8 cellular contexts compared by ENCODE assay signal in genomic region chr9:136343121-136343883, GRCh38. TPM values are rescaled to one million over a fixed set of nuclear protein-coding genes. Genes with fewer than 3 reads are reported as not detected.
DNase-seq lines count a peak whose midpoint lies in the region; ATAC-seq and TF ChIP-seq lines count a peak whose summit lies in the region.
"Had no signal": no experiment of that assay in that cellular context is flagged by ENCODE, and none has a peak within 500 bp of the region (broad histone marks: within the 10 kb centered on the region; RNA-seq: fewer than 3 reads in every experiment).

No MANE protein-coding gene starts in this region.

- POLR2A ChIA-PET in MCF 10A (lab: Yijun Ruan, JAX), result interaction anchor here (0.5 to 1.0 kb wide), 2 partner anchors 20 to 343 kb away, joined by 3 to 4 read pairs; no protein-coding TSS in a partner anchor
- POLR2A ChIA-PET in activated CD8-positive, alpha-beta T cell treated with anti-CD3 and anti-CD28 coated beads, Interleukin-2, amount 10 ng/mL, durations not matched to agents 7 days and 5 days (lab: Charles Lee), result no interaction called here

- H3K4me1 Mint-ChIP-seq in MCF 10A (ENCODE audit: insufficient read depth, unreplicated experiment), result no peaks in the 10 kb centered on the region
- no peaks in the 10 kb centered on the region for H3K4me1 Mint-ChIP-seq in activated CD8-positive, alpha-beta T cell treated with anti-CD3 and anti-CD28 coated beads, Interleukin-2, amount 10 ng/mL, durations not matched to agents 7 days and 5 days (ENCODE audit: low read depth)

- no peaks in the 10 kb centered on the region for H3K36me3 ChIP-seq in breast epithelium
- H3K36me3 ChIP-seq in lower lobe of right lung, result peaks cover 10% of the 10 kb centered on the region
- H3K36me3 ChIP-seq in mucosa of descending colon (ENCODE audit: low read depth), result no peaks in the 10 kb centered on the region

- H3K4me3 Mint-ChIP-seq in MCF 10A (ENCODE audit: unreplicated experiment), result no peak overlapping the region
- no peak overlapping the region for H3K4me3 Mint-ChIP-seq in activated CD8-positive, alpha-beta T cell treated with anti-CD3 and anti-CD28 coated beads, Interleukin-2, amount 10 ng/mL, durations not matched to agents 7 days and 5 days

- peak overlapping the region; percentile 61 to 68 for H3K27ac ChIP-seq in breast epithelium
- peak overlapping the region; percentile 58 for H3K27ac ChIP-seq in lower lobe of right lung

- CTCF ChIA-PET in MCF 10A (lab: Yijun Ruan, JAX), result no interaction called here
- CTCF ChIA-PET in activated CD8-positive, alpha-beta T cell treated with anti-CD3 and anti-CD28 coated beads, Interleukin-2, amount 10 ng/mL, durations not matched to agents 7 days and 5 days (lab: Charles Lee), result no interaction called here

- no peak for TF ChIP-seq CTCF in breast epithelium (IDR thresholded peaks at IDR 0.05)
- TF ChIP-seq CTCF in MCF 10A (IDR thresholded peaks at IDR 0.05; ENCODE audit: unreplicated experiment), result no peak
- no peak for TF ChIP-seq CTCF in lower lobe of right lung (IDR thresholded peaks at IDR 0.05)
- no peak for TF ChIP-seq CTCF in mucosa of descending colon (IDR thresholded peaks at IDR 0.05)

- intact Hi-C loops in breast epithelium (cut with DNase I; ENCODE audit: low total_unique reads) (no loop called here), MCF 10A (cut with micrococcal nuclease) (no loop called here), lower lobe of right lung (cut with DNase I) (no loop called here), mucosa of descending colon (cut with DNase I, micrococcal nuclease) (no loop called here)

- H3K4me3 ChIP-seq in breast epithelium (peak overlapping the region in 2 of 3 donors; percentile 53 to 61), lower lobe of right lung (peak overlapping the region; percentile 49), mucosa of descending colon (no peak overlapping the region)

- H3K9me3 ChIP-seq in breast epithelium (no peaks in the 10 kb centered on the region), lower lobe of right lung (no peaks in the 10 kb centered on the region), mucosa of descending colon (no peaks in the 10 kb centered on the region)

- H3K4me1 ChIP-seq in breast epithelium (peaks cover 8 to 9% of the 10 kb centered on the region in 2 donors), lower lobe of right lung (peaks cover 53% of the 10 kb centered on the region), mucosa of descending colon (ENCODE audit: low read depth) (peaks cover 18% of the 10 kb centered on the region)

- H3K27ac Mint-ChIP-seq in MCF 10A (ENCODE audit: low read depth, unreplicated experiment), result no peak overlapping the region
- H3K27ac Mint-ChIP-seq in activated CD8-positive, alpha-beta T cell treated with anti-CD3 and anti-CD28 coated beads, Interleukin-2, amount 10 ng/mL, durations not matched to agents 7 days and 5 days, result no peak overlapping the region

- no TSS peak for BruUV-seq in MCF 10A (replicated peaks; lab: Mats Ljungman, UMichigan)

- H3K27me3 ChIP-seq in breast epithelium (no peaks in the 10 kb centered on the region), lower lobe of right lung (ENCODE audit: low read depth) (no peaks in the 10 kb centered on the region)

- H3K9me3 Mint-ChIP-seq in MCF 10A (ENCODE audit: unreplicated experiment), result no peaks in the 10 kb centered on the region
- H3K9me3 Mint-ChIP-seq in activated CD8-positive, alpha-beta T cell treated with anti-CD3 and anti-CD28 coated beads, Interleukin-2, amount 10 ng/mL, durations not matched to agents 7 days and 5 days (ENCODE audit: insufficient read depth), result no peaks in the 10 kb centered on the region

- peaks cover 6% of the 10 kb centered on the region for H3K36me3 Mint-ChIP-seq in MCF 10A (ENCODE audit: insufficient read depth, unreplicated experiment)
- no peaks in the 10 kb centered on the region for H3K36me3 Mint-ChIP-seq in activated CD8-positive, alpha-beta T cell treated with anti-CD3 and anti-CD28 coated beads, Interleukin-2, amount 10 ng/mL, durations not matched to agents 7 days and 5 days (ENCODE audit: low read depth)

- no peak for TF ChIP-seq POLR2A in breast epithelium (IDR thresholded peaks at IDR 0.05)

- DNase-seq in breast epithelium (ENCODE audit: low spot score in 2 of 2), result no peak
- DNase-seq in MCF 10A (ENCODE audit: unreplicated experiment), result no peak
- DNase-seq in lower lobe of right lung, result no peak
- no peak for DNase-seq in activated CD8-positive, alpha-beta T cell treated with anti-CD3 and anti-CD28 coated beads, Interleukin-2, amount 10 ng/mL, durations not matched to agents 7 days and 5 days
- no peak for DNase-seq in mucosa of descending colon
- no peak for DNase-seq in NCI-H69 (lab: John Stamatoyannopoulos, UW)
- DNase-seq: NCI-H187 treated with DMSO at 0.1 percent for 48 hours had no signal

- ATAC-seq in lower lobe of right lung, result no peak
- ATAC-seq in activated CD8-positive, alpha-beta T cell treated with anti-CD3 and anti-CD28 coated beads, Interleukin-2, amount 10 ng/mL, durations not matched to agents 7 days and 5 days, result no peak
- ATAC-seq in mucosa of descending colon, result no peak

- no peaks in the 10 kb centered on the region for H3K27me3 Mint-ChIP-seq in MCF 10A (ENCODE audit: insufficient read depth, unreplicated experiment)
- H3K27me3 Mint-ChIP-seq in activated CD8-positive, alpha-beta T cell treated with anti-CD3 and anti-CD28 coated beads, Interleukin-2, amount 10 ng/mL, durations not matched to agents 7 days and 5 days (ENCODE audit: low read depth), result no peaks in the 10 kb centered on the region

RNA-seq across cellular contexts. Expression of gene GPSM1, which starts 16.0 kb away (rescaled TPM):
- total RNA-seq in breast epithelium, result 10 to 100 TPM in 1 of 3 donors, 1 to 10 TPM in 2; 5.6 to 19.0 (median 8.6) TPM
- total RNA-seq in MCF 10A (2022), result 15.5 and 16.4 TPM in 2 replicates
- total RNA-seq in lower lobe of right lung, result 19.2 TPM
- 1 to 10 TPM; 1.8 to 2.3 TPM for total RNA-seq in activated CD8-positive, alpha-beta T cell treated with anti-CD3 and anti-CD28 coated beads, Interleukin-2, amount 10 ng/mL, durations not matched to agents 7 days and 5 days
- 10 to 100 TPM in 1 of 3 donors, 1 to 10 TPM in 2; 2.4 to 15.0 (median 4.2) TPM for total RNA-seq in mucosa of descending colon

RNA-seq across cellular contexts. Expression of gene DNLZ, which starts 20.2 kb away (rescaled TPM):
- 10 to 100 TPM; 35.4 to 57.4 (median 40.0) TPM for total RNA-seq in breast epithelium
- 24.5 and 30.5 TPM in 2 replicates for total RNA-seq in MCF 10A (2022)
- total RNA-seq in lower lobe of right lung, result 12.9 TPM
- 10 to 100 TPM; 20.4 to 21.6 TPM for total RNA-seq in activated CD8-positive, alpha-beta T cell treated with anti-CD3 and anti-CD28 coated beads, Interleukin-2, amount 10 ng/mL, durations not matched to agents 7 days and 5 days
- total RNA-seq in mucosa of descending colon, result 10 to 100 TPM in 2 of 3 donors, 1 to 10 TPM in 1; 9.3 to 17.1 (median 10.8) TPM

RNA-seq across cellular contexts. Expression of gene CARD9, which starts 30.2 kb away (rescaled TPM):
- 1 to 10 TPM; 3.0 to 7.6 (median 3.3) TPM for total RNA-seq in breast epithelium
- total RNA-seq in MCF 10A (2022), result 0.33 and 0.69 TPM in 2 replicates
- 15.0 TPM for total RNA-seq in lower lobe of right lung
- total RNA-seq in activated CD8-positive, alpha-beta T cell treated with anti-CD3 and anti-CD28 coated beads, Interleukin-2, amount 10 ng/mL, durations not matched to agents 7 days and 5 days, result 1 to 10 TPM; 1.3 to 1.4 TPM
- 1 to 10 TPM; 2.2 to 2.4 (median 2.2) TPM for total RNA-seq in mucosa of descending colon

RNA-seq across cellular contexts. Expression of gene CCDC187, which starts 39.4 kb away (rescaled TPM):
- not detected for total RNA-seq in breast epithelium
- total RNA-seq in MCF 10A (2022), result not detected in 2 replicates
- 6.6 TPM for total RNA-seq in lower lobe of right lung
- total RNA-seq in activated CD8-positive, alpha-beta T cell treated with anti-CD3 and anti-CD28 coated beads, Interleukin-2, amount 10 ng/mL, durations not matched to agents 7 days and 5 days, result not detected
- under 1 TPM; 0.19 to 0.93 (median 0.48) TPM for total RNA-seq in mucosa of descending colon
- total RNA-seq: dermis blood vessel endothelial cell had no signal

RNA-seq across cellular contexts. Expression of gene SNAPC4, which starts 56.7 kb away (rescaled TPM):
- total RNA-seq in breast epithelium (1 to 10 TPM; 4.6 to 7.5 (median 6.7) TPM), MCF 10A (2022) (9.6 and 9.9 TPM in 2 replicates), lower lobe of right lung (7.4 TPM), mucosa of descending colon (1 to 10 TPM; 7.4 to 7.6 (median 7.6) TPM)
- 1 to 10 TPM; 9.5 to 9.6 TPM for total RNA-seq in activated CD8-positive, alpha-beta T cell treated with anti-CD3 and anti-CD28 coated beads, Interleukin-2, amount 10 ng/mL, durations not matched to agents 7 days and 5 days
